24 cellular contexts compared by ENCODE assay signal in genomic region chr7:95229301-95229700, GRCh38.
DNase-seq lines count a peak whose midpoint lies in the region; ATAC-seq, FAIRE-seq and TF ChIP-seq lines count a peak whose summit lies in the region.
"Had no signal": no experiment of that assay in that cellular context is flagged by ENCODE, and none has a peak within 500 bp of the region (broad histone marks: within the 10 kb centered on the region; RNA-seq: fewer than 3 reads in every experiment).

No MANE protein-coding gene starts in this region.

- SMC1A ChIA-PET in GM12878 (lab: Charles Lee; ENCODE audit: uncharacterized antibody, unreplicated experiment) = interaction anchor here (0.7 to 1.7 kb wide), 3 partner anchors 18 to 246 kb away, joined by 3 to 5 read pairs (median 3); no protein-coding TSS in a partner anchor

- no peaks in the 10 kb centered on the region for H4K20me1 ChIP-seq in GM12878 (ENCODE audit: control insufficient read depth, insufficient read depth)

- no peak for TF ChIP-seq EP300 in GM12878 (IDR thresholded peaks at IDR 0.05; ENCODE audit: borderline replicate concordance in 1 of 2, control insufficient read depth in 1 of 2, low read depth in 2 of 2, low read length in 2 of 2)

- no peak for TF ChIP-seq CTCF in GM12878 (IDR thresholded peaks at IDR 0.05 in 2 of 3, conservative IDR thresholded peaks at IDR 0.05 in 1 of 3; ENCODE audit: control insufficient read depth in 2 of 3, extremely low read depth in 1 of 3, insufficient read depth in 1 of 3, low read depth in 3 of 3, low read length in 3 of 3)
- TF ChIP-seq CTCF in nephron progenitor cell (IDR thresholded peaks at IDR 0.05) = no peak

- no peaks in the 10 kb centered on the region for H3K79me2 ChIP-seq in GM12878 (ENCODE audit: control insufficient read depth, insufficient read depth, low read length)

- H3K36me3 Mint-ChIP-seq in nephron progenitor cell (ENCODE audit: low read depth) = peaks cover 77% of the 10 kb centered on the region
- H3K36me3 Mint-ChIP-seq: CD8-positive, alpha-beta memory T cell had no signal

- H3K9ac ChIP-seq in GM12878 (ENCODE audit: control insufficient read depth, insufficient read depth, low read length) = no peak overlapping the region
- H3K9ac ChIP-seq: KMS-11 had no signal

- no peak overlapping the region for H3K4me3 ChIP-seq in GM12878
- H3K4me3 ChIP-seq: Peyer's patch, SJSA1 had no signal

- peaks cover 60% of the 10 kb centered on the region for H3K9me3 Mint-ChIP-seq in nephron progenitor cell
- H3K9me3 Mint-ChIP-seq: HFFc6 had no signal

- no peaks in the 10 kb centered on the region for H3K27me3 ChIP-seq in GM12878 (replicated peaks in 1 of 2; ENCODE audit: control insufficient read depth in 2 of 2, insufficient read depth in 2 of 2, low read length in 1 of 2)
- H3K27me3 ChIP-seq: Peyer's patch, SJSA1 had no signal

- RAD21 ChIA-PET in GM12878 (lab: Charles Lee; ENCODE audit: unreplicated experiment) = no interaction called here

- peaks cover 2% of the 10 kb centered on the region for H3K27me3 Mint-ChIP-seq in nephron progenitor cell (ENCODE audit: low read depth, poor library complexity)

- TF ChIP-seq RAD21 in GM12878 (IDR thresholded peaks at IDR 0.05; ENCODE audit: insufficient read depth, low read depth, low read length) = no peak

- H3K36me3 ChIP-seq in GM12878 (ENCODE audit: control insufficient read depth in 2 of 2, insufficient read depth in 2 of 2, low read length in 1 of 2) = no peaks in the 10 kb centered on the region
- H3K36me3 ChIP-seq: Peyer's patch, SJSA1 had no signal

- peak; percentile 35 for DNase-seq in COLO829 (ENCODE audit: low spot score)
- peak; percentile 19 for DNase-seq in LHCN-M2 (ENCODE audit: low read depth)
- no peak for DNase-seq in GM12878 (ENCODE audit: low read depth, low spot score)
- DNase-seq in nephron progenitor cell = no peak
- no peak for DNase-seq in NCI-H2196 (lab: John Stamatoyannopoulos, UW; ENCODE audit: unreplicated experiment)
- DNase-seq in NCI-H1930 (lab: John Stamatoyannopoulos, UW) = no peak
- DNase-seq in NCI-H510A (lab: John Stamatoyannopoulos, UW) = no peak
- DNase-seq: CD8-positive, alpha-beta memory T cell; GF-D8; H9; HFFc6; IMR-90; MV-4-11; NCI-H1417 treated with DMSO at 0.1 percent for 48 hours; NCI-H226; NCI-H82; Peyer's patch had no signal

- no peak overlapping the region for H2AFZ ChIP-seq in GM12878 (ENCODE audit: control insufficient read depth, low read depth, low read length)

- TF ChIP-seq POLR2A in GM12878 (IDR thresholded peaks at IDR 0.05; ENCODE audit: low read depth, low read length) = no peak

- H3K4me1 Mint-ChIP-seq in nephron progenitor cell = peaks cover 9% of the 10 kb centered on the region
- H3K4me1 Mint-ChIP-seq: CD8-positive, alpha-beta memory T cell; H9 had no signal

- H3K4me1 ChIP-seq in GM12878 (ENCODE audit: control insufficient read depth, insufficient read depth, low read length) = no peaks in the 10 kb centered on the region
- H3K4me1 ChIP-seq: Peyer's patch, SJSA1 had no signal

- BruUV-seq in GM12878 (replicated peaks; lab: Mats Ljungman, UMichigan) = no TSS peak

- no peak overlapping the region for H3K4me2 ChIP-seq in GM12878 (ENCODE audit: control insufficient read depth, insufficient read depth)
- H3K4me2 ChIP-seq: KMS-11 had no signal

- intact Hi-C loops in GM12878 (cut with micrococcal nuclease; ENCODE audit: unreplicated experiment) = no loop called here

- POLR2A ChIA-PET in GM12878 (lab: Charles Lee) = no interaction called here

- H3K4me3 Mint-ChIP-seq in nephron progenitor cell = no peak overlapping the region
- H3K4me3 Mint-ChIP-seq: CD8-positive, alpha-beta memory T cell; H9; HFFc6 had no signal

- WGBS in GM12878 (ENCODE audit: insufficient coverage, insufficient replicate concordance, low lambda C conversion rate, missing lambda C conversion rate) = 14% methylated on average over 5 of the region's 5 CpGs

- no peak for FAIRE-seq in GM12878 (lab: Jason Lieb, UNC)
- FAIRE-seq: GM19239, HTR-8/SVneo had no signal

- H3K27ac ChIP-seq in GM12878 (ENCODE audit: control insufficient read depth, insufficient read depth) = no peak overlapping the region
- H3K27ac ChIP-seq: C4-2B, KMS-11, Peyer's patch, SJSA1 had no signal

- CTCF ChIA-PET in GM12878 (lab: Yijun Ruan, JAX) = interaction anchor here (0.8 to 1.3 kb wide), 2 partner anchors 18 to 817 kb away, joined by 4 to 5 read pairs; no protein-coding TSS in a partner anchor

- H3K9me3 ChIP-seq in GM12878 (replicated peaks; ENCODE audit: control insufficient read depth, insufficient read depth, low read length) = no peaks in the 10 kb centered on the region
- H3K9me3 ChIP-seq: Peyer's patch, SJSA1 had no signal

- H3K27ac Mint-ChIP-seq in nephron progenitor cell = peak overlapping the region; percentile 64
- H3K27ac Mint-ChIP-seq: CD8-positive, alpha-beta memory T cell; HFFc6 had no signal

- no peak for ATAC-seq in GM12878
- ATAC-seq in HG03108 (IDR thresholded peaks at IDR 0.05; ENCODE audit: unreplicated experiment) = no peak
- ATAC-seq: Right ventricle myocardium inferior had no signal

- in situ Hi-C loops in GM12878 (cut with MboI) = no loop called here

TF ChIP-seq in GM12878, 131 proteins besides CTCF, POLR2A, EP300 and RAD21:
- TF ChIP-seq E2F4 (IDR thresholded peaks at IDR 0.05; ENCODE audit: low read depth, low read length) (no peak), MEF2B (IDR thresholded peaks at IDR 0.05; ENCODE audit: partially characterized antibody, poor library complexity, severe bottlenecking) (peak; percentile 39), CBX3 (IDR thresholded peaks at IDR 0.05; ENCODE audit: borderline replicate concordance, low read depth) (no peak)

Comparison
In these comparisons a context has a peak if more than half of its experiments do, and no peak if none do; other contexts are left out.
1. DNase-seq: peak in COLO829 (single experiment) and LHCN-M2 (single experiment); none in GM12878 (single experiment), nephron progenitor cell (single experiment), NCI-H2196 (single experiment), NCI-H1930 (0 of 2) and NCI-H510A (single experiment).